Comparison of ENCODE assay signal across 6 cellular contexts in genomic region chr19:8307400-8307964, GRCh38. TPM values are rescaled to one million over a fixed set of nuclear protein-coding genes. Genes with fewer than 3 reads are reported as not detected.
DNase-seq lines count a peak whose midpoint lies in the region; TF ChIP-seq lines count a peak whose summit lies in the region.

No MANE protein-coding gene starts in this region.

- H3K27ac ChIP-seq in CD8-positive, alpha-beta memory T cell (ENCODE audit: low read depth, low read length), result peak overlapping the region; percentile 76
- H3K27ac ChIP-seq in SK-N-MC, result peak overlapping the region; percentile 77
- peak overlapping the region; percentile 58 to 80 for H3K27ac ChIP-seq in uterus

- peak overlapping the region; percentile 87 for H3K9ac ChIP-seq in SK-N-MC (ENCODE audit: insufficient read length)
- peak overlapping the region; percentile 79 for H3K9ac ChIP-seq in iPS-15b (ENCODE audit: low read depth, low read length)

- TF ChIP-seq CTCF in uterus (IDR thresholded peaks at IDR 0.05), result no peak
- no peak for TF ChIP-seq CTCF in GM10266 (IDR thresholded peaks at IDR 0.05; ENCODE audit: control insufficient read depth, insufficient read depth, low read depth, missing control alignments)

- no peaks in the 10 kb centered on the region for H3K9me3 ChIP-seq in CD8-positive, alpha-beta memory T cell (ENCODE audit: low read length)
- H3K9me3 ChIP-seq in SK-N-MC (ENCODE audit: low read depth, low read length), result no peaks in the 10 kb centered on the region
- H3K9me3 ChIP-seq in iPS-15b (ENCODE audit: control insufficient read depth, insufficient read depth, low read length), result no peaks in the 10 kb centered on the region
- no peaks in the 10 kb centered on the region for H3K9me3 ChIP-seq in uterus

- no peaks in the 10 kb centered on the region for H3K9me3 Mint-ChIP-seq in CD8-positive, alpha-beta memory T cell

- TF ChIP-seq POLR2A in uterus (IDR thresholded peaks at IDR 0.05), result no peak

- no peaks in the 10 kb centered on the region for H3K27me3 ChIP-seq in CD8-positive, alpha-beta memory T cell (ENCODE audit: insufficient read depth, low read length, poor library complexity, severe bottlenecking)
- no peaks in the 10 kb centered on the region for H3K27me3 ChIP-seq in iPS-15b (ENCODE audit: control insufficient read depth, insufficient read depth, low read length)
- no peaks in the 10 kb centered on the region for H3K27me3 ChIP-seq in uterus

- peaks cover 29 to 41% (median 31%) of the 10 kb centered on the region in 3 donors for H3K4me1 Mint-ChIP-seq in CD8-positive, alpha-beta memory T cell

- CTCF ChIA-PET in CD8-positive, alpha-beta memory T cell (lab: Charles Lee), result interaction anchor here (1.3 kb wide), 1 partner anchor 41 kb away, joined by 3 read pairs; no protein-coding TSS in a partner anchor

- peaks cover 27% of the 10 kb centered on the region for H3K4me1 ChIP-seq in CD8-positive, alpha-beta memory T cell (ENCODE audit: insufficient read depth, low read length)
- H3K4me1 ChIP-seq in iPS-15b (ENCODE audit: control insufficient read depth, insufficient read depth, low read length) (no peaks in the 10 kb centered on the region), uterus (peaks cover 3 to 7% of the 10 kb centered on the region in 2 donors)

- POLR2A ChIA-PET in CD8-positive, alpha-beta memory T cell (lab: Charles Lee), result no interaction called here

- H3K27me3 Mint-ChIP-seq in CD8-positive, alpha-beta memory T cell, result no peaks in the 10 kb centered on the region

- peak in 1 of 5 donors; percentile 36 for DNase-seq in CD8-positive, alpha-beta memory T cell
- DNase-seq in SK-N-MC (ENCODE audit: low read depth, low spot score) (no peak), uterus (no peak), GM10266 (ENCODE audit: extremely low spot score) (no peak), NCI-H446 treated with DMSO at 0.1 percent for 48 hours (lab: John Stamatoyannopoulos, UW) (no peak)

- H3K36me3 ChIP-seq in CD8-positive, alpha-beta memory T cell (ENCODE audit: insufficient read depth, low read length), result no peaks in the 10 kb centered on the region
- H3K36me3 ChIP-seq in SK-N-MC (ENCODE audit: insufficient read depth, low read length) (peaks cover 56% of the 10 kb centered on the region), iPS-15b (ENCODE audit: control insufficient read depth, insufficient read depth, low read length) (peaks cover 29% of the 10 kb centered on the region), uterus (no peaks in the 10 kb centered on the region)

- H3K4me3 Mint-ChIP-seq in CD8-positive, alpha-beta memory T cell, result peak overlapping the region; percentile 93 to 96 (median 95)

- H3K36me3 Mint-ChIP-seq in CD8-positive, alpha-beta memory T cell, result peaks cover 0 to 39% (median 0%) of the 10 kb centered on the region in 3 donors

- intact Hi-C loops in uterus (cut with DNase I; ENCODE audit: low total_unique reads), result no loop called here

- peak overlapping the region; percentile 85 to 99 (median 96) for H3K27ac Mint-ChIP-seq in CD8-positive, alpha-beta memory T cell

- H3K4me3 ChIP-seq in CD8-positive, alpha-beta memory T cell (ENCODE audit: low read length), result peak overlapping the region; percentile 88
- H3K4me3 ChIP-seq in SK-N-MC (peak overlapping the region; percentile 98), iPS-15b (ENCODE audit: low read depth, low read length) (peak overlapping the region; percentile 97), uterus (peak overlapping the region; percentile 50 to 59)

RNA-seq across cellular contexts. Expression of gene CD320, which starts 0.7 kb away (rescaled TPM):
- 10 to 100 TPM; 93.7 to 97.6 TPM for total RNA-seq in CD8-positive, alpha-beta memory T cell
- polyA plus RNA-seq in CD8-positive, alpha-beta memory T cell, result 58.6 TPM
- 10 to 100 TPM; 15.0 to 72.0 (median 26.2) TPM for total RNA-seq in uterus

RNA-seq across cellular contexts. Expression of gene NDUFA7, which starts 13.7 kb away (rescaled TPM):
- 10 to 100 TPM; 86.0 to 93.3 TPM for total RNA-seq in CD8-positive, alpha-beta memory T cell
- polyA plus RNA-seq in CD8-positive, alpha-beta memory T cell, result 121 TPM
- 10 to 100 TPM in 1 of 4 donors, 1 to 10 TPM in 2, not detected in 1; 6.9 to 25.9 (median 8.8) TPM for total RNA-seq in uterus

RNA-seq across cellular contexts. Expression of gene RPS28, which starts 13.8 kb away (rescaled TPM):
- 1,000 to 10,000 TPM; 2,153 to 2,200 TPM for total RNA-seq in CD8-positive, alpha-beta memory T cell
- polyA plus RNA-seq in CD8-positive, alpha-beta memory T cell, result 2,694 TPM
- 1,000 to 10,000 TPM in 1 of 4 donors, 100 to 1,000 TPM in 2, 10 to 100 TPM in 1; 44.1 to 1,410 (median 360) TPM for total RNA-seq in uterus

RNA-seq across cellular contexts. Expression of gene KANK3, which starts 35.6 kb away (rescaled TPM):
- 1 to 10 TPM in 1 of 2 experiments, under 1 TPM in 1; 0.97 to 1.1 TPM for total RNA-seq in CD8-positive, alpha-beta memory T cell
- 3.6 TPM for polyA plus RNA-seq in CD8-positive, alpha-beta memory T cell
- 10 to 100 TPM in 3 of 4 donors, 1 to 10 TPM in 1; 4.1 to 36.6 (median 24.8) TPM for total RNA-seq in uterus

RNA-seq across cellular contexts. Expression of gene ANGPTL4, which starts 56.5 kb away (rescaled TPM):
- total RNA-seq in CD8-positive, alpha-beta memory T cell, result not detected
- 0.28 TPM for polyA plus RNA-seq in CD8-positive, alpha-beta memory T cell
- total RNA-seq in uterus, result 10 to 100 TPM in 3 of 4 donors, under 1 TPM in 1; 0.76 to 21.2 (median 13.5) TPM
